In genomic region chr19:4149518-4150288, GRCh38 we compare ENCODE assay signal across 24 cellular contexts. TPM values are rescaled to one million over a fixed set of nuclear protein-coding genes. Genes with fewer than 3 reads are reported as not detected.
DNase-seq lines count a peak whose midpoint lies in the region; ATAC-seq and TF ChIP-seq lines count a peak whose summit lies in the region.
"Had no signal": no experiment of that assay in that cellular context is flagged by ENCODE, and none has a peak within 500 bp of the region (broad histone marks: within the 10 kb centered on the region; RNA-seq: fewer than 3 reads in every experiment).

No MANE protein-coding gene starts in this region.

- in situ Hi-C loops in transverse colon (cut with MboI; ENCODE audit: low pct_ligation_motif_present in 1 of 4, low pct_unique_long_range_greater_than_20kb in 1 of 4, low sequenced_read_pairs in 3 of 4) = loop anchor here in 1 of 4 donors (25.0 kb wide), 1 partner anchor 162 kb away; the partner anchor contains the start of gene EEF2

- no peak overlapping the region for H3K4me3 Mint-ChIP-seq in activated CD8-positive, alpha-beta memory T cell treated with anti-CD3 and anti-CD28 coated beads, Interleukin-2, amount 10 ng/mL, durations not matched to agents 7 days and 5 days
- no peak overlapping the region for H3K4me3 Mint-ChIP-seq in GM23338
- H3K4me3 Mint-ChIP-seq: activated naive CD4-positive, alpha-beta T cell treated with anti-CD3 and anti-CD28 coated beads, Interleukin-2, amount 50 U/mL, for 24 hours; HFFc6; natural killer cell had no signal

- H3K27me3 ChIP-seq in transverse colon (peaks cover 28% of the 10 kb centered on the region), GM23338 (ENCODE audit: insufficient read depth) (no peaks in the 10 kb centered on the region)

- no peaks in the 10 kb centered on the region for H3K79me2 ChIP-seq in GM23338 (replicated peaks; ENCODE audit: insufficient read depth)

- 35 to 48% methylated on average over 6 to 17 of the region's 17 CpGs for WGBS in transverse colon (ENCODE audit: low coverage in 1 of 2), 2 donors

- no peak overlapping the region for H3K27ac Mint-ChIP-seq in activated CD8-positive, alpha-beta memory T cell treated with anti-CD3 and anti-CD28 coated beads, Interleukin-2, amount 10 ng/mL, durations not matched to agents 7 days and 5 days
- no peak overlapping the region for H3K27ac Mint-ChIP-seq in GM23338
- H3K27ac Mint-ChIP-seq: activated naive CD4-positive, alpha-beta T cell treated with anti-CD3 and anti-CD28 coated beads, Interleukin-2, amount 50 U/mL, for 24 hours; HFFc6; natural killer cell had no signal

- H3K27me3 Mint-ChIP-seq in activated CD8-positive, alpha-beta memory T cell treated with anti-CD3 and anti-CD28 coated beads, Interleukin-2, amount 10 ng/mL, durations not matched to agents 7 days and 5 days = peaks cover 8% of the 10 kb centered on the region
- H3K27me3 Mint-ChIP-seq in GM23338 (ENCODE audit: insufficient read depth, low read depth, poor library complexity) = peaks cover 10% of the 10 kb centered on the region

- H3K4me1 Mint-ChIP-seq in activated CD8-positive, alpha-beta memory T cell treated with anti-CD3 and anti-CD28 coated beads, Interleukin-2, amount 10 ng/mL, durations not matched to agents 7 days and 5 days = peaks cover 16% of the 10 kb centered on the region
- H3K4me1 Mint-ChIP-seq in GM23338 = no peaks in the 10 kb centered on the region

- H3K4me3 ChIP-seq in mucosa of descending colon (no peak overlapping the region), transverse colon (no peak overlapping the region), GM23338 (no peak overlapping the region)
- H3K4me3 ChIP-seq: heart left ventricle, PC-9, skin epidermis had no signal

- H3K27ac ChIP-seq in transverse colon = peak overlapping the region; percentile 81 to 90 (median 86)
- no peak overlapping the region for H3K27ac ChIP-seq in GM23338 (ENCODE audit: low read depth)
- H3K27ac ChIP-seq: heart left ventricle, PC-9, skin epidermis had no signal

- H3K4me2 ChIP-seq in GM23338 = no peak overlapping the region
- H3K4me2 ChIP-seq: PC-9 had no signal

- H3K9me3 Mint-ChIP-seq in activated CD8-positive, alpha-beta memory T cell treated with anti-CD3 and anti-CD28 coated beads, Interleukin-2, amount 10 ng/mL, durations not matched to agents 7 days and 5 days (ENCODE audit: low read depth) = no peaks in the 10 kb centered on the region
- H3K9me3 Mint-ChIP-seq in GM23338 = no peaks in the 10 kb centered on the region
- H3K9me3 Mint-ChIP-seq: activated naive CD4-positive, alpha-beta T cell treated with anti-CD3 and anti-CD28 coated beads, Interleukin-2, amount 50 U/mL, for 24 hours; HFFc6; natural killer cell had no signal

- no peak for TF ChIP-seq POLR2A in transverse colon (IDR thresholded peaks at IDR 0.05)

- ATAC-seq in mucosa of descending colon = peak; percentile 49
- ATAC-seq in activated CD8-positive, alpha-beta memory T cell treated with anti-CD3 and anti-CD28 coated beads, Interleukin-2, amount 10 ng/mL, durations not matched to agents 7 days and 5 days = no peak
- no peak for ATAC-seq in GM23338
- ATAC-seq: activated CD4-positive, CD25-positive, alpha-beta regulatory T cell treated with anti-CD3 and anti-CD28 coated beads, Interleukin-2, amount 50 U/mL, for 24 hours; heart left ventricle; natural killer cell had no signal

- CTCF ChIA-PET in activated CD8-positive, alpha-beta memory T cell treated with anti-CD3 and anti-CD28 coated beads, Interleukin-2, amount 10 ng/mL, durations not matched to agents 7 days and 5 days (lab: Charles Lee) = interaction anchor here (3.4 kb wide), 1 partner anchor 9 kb away, joined by 15 read pairs; no protein-coding TSS in a partner anchor

- H3K36me3 ChIP-seq in mucosa of descending colon (ENCODE audit: low read depth) (no peaks in the 10 kb centered on the region), transverse colon (no peaks in the 10 kb centered on the region), GM23338 (ENCODE audit: insufficient read depth) (no peaks in the 10 kb centered on the region)
- H3K36me3 ChIP-seq: heart left ventricle had no signal

- no peaks in the 10 kb centered on the region for H3K36me3 Mint-ChIP-seq in activated CD8-positive, alpha-beta memory T cell treated with anti-CD3 and anti-CD28 coated beads, Interleukin-2, amount 10 ng/mL, durations not matched to agents 7 days and 5 days
- H3K36me3 Mint-ChIP-seq in GM23338 (ENCODE audit: low read depth) = no peaks in the 10 kb centered on the region
- H3K36me3 Mint-ChIP-seq: activated naive CD4-positive, alpha-beta T cell treated with anti-CD3 and anti-CD28 coated beads, Interleukin-2, amount 50 U/mL, for 24 hours; natural killer cell had no signal

- no peaks in the 10 kb centered on the region for H3F3A ChIP-seq in GM23338 (replicated peaks; ENCODE audit: low read depth)

- TF ChIP-seq EP300 in transverse colon (IDR thresholded peaks at IDR 0.05; ENCODE audit: low read depth) = no peak

- no peaks in the 10 kb centered on the region for H4K20me1 ChIP-seq in GM23338 (replicated peaks; ENCODE audit: insufficient read depth)

- DNase-seq in NCI-H748 (lab: John Stamatoyannopoulos, UW; ENCODE audit: unreplicated experiment) = peak; percentile 5
- no peak for DNase-seq in NCI-H748 treated with DMSO at 0.1 percent for 48 hours (lab: John Stamatoyannopoulos, UW)
- DNase-seq in amniotic epithelial cell (ENCODE audit: low read depth) = peak; percentile 61
- peak; percentile 68 to 80 (median 74) for DNase-seq in mucosa of descending colon
- DNase-seq in transverse colon = peak; percentile 74
- no peak for DNase-seq in activated CD8-positive, alpha-beta memory T cell treated with anti-CD3 and anti-CD28 coated beads, Interleukin-2, amount 10 ng/mL, durations not matched to agents 7 days and 5 days
- no peak for DNase-seq in GM23338 (ENCODE audit: low spot score)
- no peak for DNase-seq in EL
- DNase-seq: activated T-cell treated with anti-CD3 and anti-CD28 coated beads, Interleukin-2, amount 50 U/mL, for 48 hours; DMS153; heart left ventricle; HFFc6; natural killer cell; NCI-H187 treated with DMSO at 0.1 percent for 48 hours; NCI-H526 treated with DMSO at 0.1 percent for 48 hours; PC-9; stimulated activated CD4-positive, alpha-beta T cell treated with anti-CD3 and anti-CD28 coated beads, Interleukin-2, amount 100 ng/mL, for 48 hours had no signal

- no peak overlapping the region for H2AFZ ChIP-seq in GM23338
- H2AFZ ChIP-seq: PC-9 had no signal

- no peaks in the 10 kb centered on the region for H3K9me3 ChIP-seq in mucosa of descending colon
- no peaks in the 10 kb centered on the region for H3K9me3 ChIP-seq in transverse colon
- H3K9me3 ChIP-seq: heart left ventricle had no signal

- no peaks in the 10 kb centered on the region for H3K9me2 ChIP-seq in GM23338 (ENCODE audit: insufficient read depth)

- no peak for TF ChIP-seq CTCF in mucosa of descending colon (IDR thresholded peaks at IDR 0.05)
- no peak for TF ChIP-seq CTCF in transverse colon (IDR thresholded peaks at IDR 0.05)
- no peak for TF ChIP-seq CTCF in GM23338 (conservative IDR thresholded peaks at IDR 0.05; ENCODE audit: low read depth in 2 of 2)

- intact Hi-C loops in mucosa of descending colon (cut with DNase I, micrococcal nuclease) (no loop called here), transverse colon (cut with DNase I; ENCODE audit: low total_unique reads) (no loop called here)

- H3K4me1 ChIP-seq in mucosa of descending colon (ENCODE audit: low read depth) = peaks cover 17% of the 10 kb centered on the region
- H3K4me1 ChIP-seq in transverse colon = peaks cover 0 to 55% (median 25%) of the 10 kb centered on the region in 4 donors
- no peaks in the 10 kb centered on the region for H3K4me1 ChIP-seq in GM23338 (ENCODE audit: insufficient read depth)

TF ChIP-seq in GM23338, 12 proteins besides CTCF, POLR2A, EP300 and RAD21:
- no peak for TF ChIP-seq CREB1 (CRISPR knock-in tag; IDR thresholded peaks at IDR 0.05; ENCODE audit: low read depth)
- TF ChIP-seq JUNB (IDR thresholded peaks at IDR 0.05; ENCODE audit: unreplicated experiment) = no peak
- TF ChIP-seq EZH2phosphoT487 (IDR thresholded peaks at IDR 0.05; ENCODE audit: unreplicated experiment) = no peak
- TF ChIP-seq POLR2AphosphoS5 (IDR thresholded peaks at IDR 0.05; ENCODE audit: low read depth) = no peak

RNA-seq across cellular contexts. Expression of gene CREB3L3, which starts 3.7 kb away (rescaled TPM):
- total RNA-seq in mucosa of descending colon (1 to 10 TPM; 2.4 to 5.1 (median 3.4) TPM), transverse colon (10 to 100 TPM in 1 of 4 donors, 1 to 10 TPM in 2, not detected in 1; 1.1 to 16.4 (median 2.3) TPM)
- under 1 TPM in 1 of 2 experiments, not detected in 1; 0.75 TPM for total RNA-seq in activated CD8-positive, alpha-beta memory T cell treated with anti-CD3 and anti-CD28 coated beads, Interleukin-2, amount 10 ng/mL, durations not matched to agents 7 days and 5 days
- total RNA-seq in GM23338 (2014; rRNA removed; shearing (Covaris generic)) = not detected in 2 replicates
- 0.26 and 0.42 TPM in 2 replicates for polyA plus RNA-seq in GM23338 (2016; fragmentation: Nextera tagmentation; extraction: Ambion mirVana)
- total RNA-seq: heart left ventricle, HFFc6, lung microvascular endothelial cell, PC-9, posterior vena cava, SK-MEL-5 had no signal
- polyA plus RNA-seq: BJ, heart left ventricle had no signal

RNA-seq across cellular contexts. Expression of gene MAP2K2, which starts 25.8 kb away (rescaled TPM):
- total RNA-seq in mucosa of descending colon (100 to 1,000 TPM; 173 to 221 (median 192) TPM), transverse colon (100 to 1,000 TPM; 136 to 199 (median 195) TPM)
- total RNA-seq in activated CD8-positive, alpha-beta memory T cell treated with anti-CD3 and anti-CD28 coated beads, Interleukin-2, amount 10 ng/mL, durations not matched to agents 7 days and 5 days = 100 to 1,000 TPM; 201 to 238 TPM
- 140 and 151 TPM in 2 replicates for total RNA-seq in GM23338 (2014; rRNA removed; shearing (Covaris generic))
- polyA plus RNA-seq in GM23338 (2016; fragmentation: Nextera tagmentation; extraction: Ambion mirVana) = 99.7 and 108 TPM in 2 replicates

RNA-seq across cellular contexts. Expression of gene SIRT6, which starts 32.7 kb away (rescaled TPM):
- total RNA-seq in mucosa of descending colon = 100 to 1,000 TPM in 2 of 3 donors, 10 to 100 TPM in 1; 60.9 to 138 (median 118) TPM
- total RNA-seq in transverse colon = 100 to 1,000 TPM; 141 to 215 (median 194) TPM
- total RNA-seq in activated CD8-positive, alpha-beta memory T cell treated with anti-CD3 and anti-CD28 coated beads, Interleukin-2, amount 10 ng/mL, durations not matched to agents 7 days and 5 days = 10 to 100 TPM; 37.5 to 37.8 TPM
- total RNA-seq in GM23338 (2014; rRNA removed; shearing (Covaris generic)) = 15.8 and 26.7 TPM in 2 replicates
- 18.9 and 19.3 TPM in 2 replicates for polyA plus RNA-seq in GM23338 (2016; fragmentation: Nextera tagmentation; extraction: Ambion mirVana)

RNA-seq across cellular contexts. Expression of gene ANKRD24, which starts 32.8 kb away (rescaled TPM):
- total RNA-seq in mucosa of descending colon (1 to 10 TPM in 2 of 3 donors, under 1 TPM in 1; 0.95 to 2.7 (median 1.3) TPM), transverse colon (1 to 10 TPM; 1.2 to 6.4 (median 2.1) TPM)
- 1 to 10 TPM in 1 of 2 experiments, under 1 TPM in 1; 0.82 to 1.4 TPM for total RNA-seq in activated CD8-positive, alpha-beta memory T cell treated with anti-CD3 and anti-CD28 coated beads, Interleukin-2, amount 10 ng/mL, durations not matched to agents 7 days and 5 days
- 13.4 and 18.0 TPM in 2 replicates for total RNA-seq in GM23338 (2014; rRNA removed; shearing (Covaris generic))
- 3.7 and 4.5 TPM in 2 replicates for polyA plus RNA-seq in GM23338 (2016; fragmentation: Nextera tagmentation; extraction: Ambion mirVana)

Comparison
In these comparisons a context has a peak if more than half of its experiments do, and no peak if none do; other contexts are left out.
1. DNase-seq: peak in NCI-H748 (single experiment), amniotic epithelial cell (single experiment), mucosa of descending colon (3 of 3) and transverse colon (single experiment); none in NCI-H748 treated with DMSO at 0.1 percent for 48 hours (single experiment), activated CD8-positive, alpha-beta memory T cell treated with anti-CD3 and anti-CD28 coated beads, Interleukin-2, amount 10 ng/mL, durations not matched to agents 7 days and 5 days (single experiment), GM23338 (single experiment) and EL (single experiment).